11 cellular contexts compared by ENCODE assay signal in the genomic region with DNA sequence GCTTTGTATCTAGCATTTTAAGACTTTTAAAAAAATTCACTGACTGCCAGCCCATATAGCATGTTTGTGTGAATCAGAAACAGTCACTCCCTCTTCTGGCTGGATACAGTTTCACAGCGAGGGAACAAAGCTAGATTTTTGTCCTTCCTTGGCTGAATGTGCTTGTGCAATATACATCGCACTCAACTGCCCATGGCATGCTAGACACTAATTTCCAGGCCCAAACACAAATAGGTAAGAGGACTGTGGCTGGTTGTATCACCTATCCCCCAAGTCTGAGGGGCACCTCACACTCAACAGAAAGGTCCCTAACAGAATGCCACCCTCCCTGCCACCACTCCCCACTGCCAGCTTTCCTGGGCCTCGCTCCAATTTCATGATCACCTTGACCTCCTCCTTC. TPM values are rescaled to one million over a fixed set of nuclear protein-coding genes. Genes with fewer than 3 reads are reported as not detected.
DNase-seq lines count a peak whose midpoint lies in the region; ATAC-seq and TF ChIP-seq lines count a peak whose summit lies in the region.
"Had no signal": no experiment of that assay in that cellular context is flagged by ENCODE, and none has a peak within 500 bp of the region (broad histone marks: within the 10 kb centered on the region; RNA-seq: fewer than 3 reads in every experiment).

No MANE protein-coding gene starts in this region.

- H3K36me3 ChIP-seq in breast epithelium, result no peaks in the 10 kb centered on the region
- no peaks in the 10 kb centered on the region for H3K36me3 ChIP-seq in smooth muscle cell (ENCODE audit: low read depth)
- no peaks in the 10 kb centered on the region for H3K36me3 ChIP-seq in aorta (ENCODE audit: control insufficient read depth in 1 of 2, insufficient read depth in 2 of 2, low read length in 1 of 2)

- CTCF ChIA-PET in MCF 10A (lab: Yijun Ruan, JAX), result interaction anchor here (0.5 to 1.2 kb wide), 7 partner anchors 11 to 1663 kb away, joined by 3 to 5 read pairs (median 3); no protein-coding TSS in a partner anchor

- H3K9me3 Mint-ChIP-seq in MCF 10A (ENCODE audit: unreplicated experiment), result no peaks in the 10 kb centered on the region

- no peak overlapping the region for H3K9ac ChIP-seq in smooth muscle cell (ENCODE audit: low read depth)

- H3K36me3 Mint-ChIP-seq in MCF 10A (ENCODE audit: insufficient read depth, unreplicated experiment), result no peaks in the 10 kb centered on the region
- H3K36me3 Mint-ChIP-seq: naive thymus-derived CD4-positive, alpha-beta T cell had no signal

- H3K27me3 ChIP-seq in breast epithelium, result no peaks in the 10 kb centered on the region
- H3K27me3 ChIP-seq in smooth muscle cell (ENCODE audit: low read depth), result no peaks in the 10 kb centered on the region
- no peaks in the 10 kb centered on the region for H3K27me3 ChIP-seq in aorta (ENCODE audit: control insufficient read depth in 1 of 2, insufficient read depth in 2 of 2, low read length in 1 of 2)

- no peak overlapping the region for H3K27ac Mint-ChIP-seq in MCF 10A (ENCODE audit: low read depth, unreplicated experiment)
- H3K27ac Mint-ChIP-seq: naive thymus-derived CD4-positive, alpha-beta T cell had no signal

- WGBS in smooth muscle cell (ENCODE audit: low lambda C conversion rate), result 52% methylated on average over 3 of the region's 3 CpGs
- 44 to 46% methylated on average over 3 of the region's 3 CpGs for WGBS in aorta, 2 donors

- H3K27me3 Mint-ChIP-seq in MCF 10A (ENCODE audit: insufficient read depth, unreplicated experiment), result no peaks in the 10 kb centered on the region

- H3K4me1 ChIP-seq in breast epithelium (no peaks in the 10 kb centered on the region), smooth muscle cell (ENCODE audit: low read depth) (no peaks in the 10 kb centered on the region), aorta (ENCODE audit: control insufficient read depth in 1 of 2, insufficient read depth in 2 of 2, low read length in 2 of 2) (no peaks in the 10 kb centered on the region)

- no peaks in the 10 kb centered on the region for H3F3A ChIP-seq in smooth muscle cell (ENCODE audit: low read depth)

- TF ChIP-seq CTCF in MCF 10A (IDR thresholded peaks at IDR 0.05; ENCODE audit: unreplicated experiment) (no peak), breast epithelium (IDR thresholded peaks at IDR 0.05) (no peak), smooth muscle cell (IDR thresholded peaks at IDR 0.05; ENCODE audit: borderline replicate concordance, insufficient read depth, poor library complexity, severe bottlenecking) (peak; percentile 43)

- H2AFZ ChIP-seq in smooth muscle cell (ENCODE audit: low read depth), result no peak overlapping the region

- no peak overlapping the region for H3K4me3 Mint-ChIP-seq in MCF 10A (ENCODE audit: unreplicated experiment)
- H3K4me3 Mint-ChIP-seq: naive thymus-derived CD4-positive, alpha-beta T cell had no signal

- intact Hi-C loops in MCF 10A (cut with micrococcal nuclease) (no loop called here), breast epithelium (cut with DNase I; ENCODE audit: low total_unique reads) (no loop called here), aorta (cut with DNase I) (no loop called here)

- no peaks in the 10 kb centered on the region for H3K79me2 ChIP-seq in smooth muscle cell (ENCODE audit: low read depth)

- H3K4me1 Mint-ChIP-seq in MCF 10A (ENCODE audit: insufficient read depth, unreplicated experiment), result no peaks in the 10 kb centered on the region

- BruUV-seq in MCF 10A (replicated peaks; lab: Mats Ljungman, UMichigan), result no TSS peak

- no peak overlapping the region for H3K4me2 ChIP-seq in smooth muscle cell

- no peak overlapping the region for H3K27ac ChIP-seq in breast epithelium
- no peak overlapping the region for H3K27ac ChIP-seq in smooth muscle cell (ENCODE audit: low read depth)
- H3K27ac ChIP-seq in aorta (ENCODE audit: low read depth in 1 of 2, low read length in 2 of 2), result no peak overlapping the region

- H3K4me3 ChIP-seq in breast epithelium (no peak overlapping the region), smooth muscle cell (no peak overlapping the region), aorta (ENCODE audit: low read length in 2 of 2) (no peak overlapping the region)

- POLR2A ChIA-PET in MCF 10A (lab: Yijun Ruan, JAX), result interaction anchor here (0.9 kb wide), 1 partner anchor 151 kb away, joined by 3 read pairs; no protein-coding TSS in a partner anchor

- peak; percentile 54 for DNase-seq in MCF 10A (ENCODE audit: unreplicated experiment)
- no peak for DNase-seq in breast epithelium (ENCODE audit: low spot score in 2 of 2)
- DNase-seq in OCI-M1 (lab: John Stamatoyannopoulos, UW), result peak; percentile 40
- DNase-seq in epidermal melanocyte (ENCODE audit: insufficient read length, low spot score), result peak; percentile 61
- DNase-seq in smooth muscle cell (lab: John Stamatoyannopoulos, UW; ENCODE audit: unreplicated experiment), result no peak
- DNase-seq in DMS79 treated with DMSO at 0.1 percent for 48 hours (lab: John Stamatoyannopoulos, UW), result no peak
- no peak for DNase-seq in aorta
- DNase-seq in cortex of kidney (lab: John Stamatoyannopoulos, UW), result no peak
- DNase-seq: activated CD4-positive, alpha-beta T cell treated with anti-CD3 and anti-CD28 coated beads for 48 hours; naive thymus-derived CD4-positive, alpha-beta T cell; NCI-H1048 had no signal

- H3K9me3 ChIP-seq in breast epithelium (no peaks in the 10 kb centered on the region), smooth muscle cell (replicated peaks; ENCODE audit: low read depth) (no peaks in the 10 kb centered on the region), aorta (ENCODE audit: control insufficient read depth, low read length) (no peaks in the 10 kb centered on the region)

- no peak for TF ChIP-seq POLR2A in breast epithelium (IDR thresholded peaks at IDR 0.05)

- H4K20me1 ChIP-seq in smooth muscle cell (ENCODE audit: low read depth), result no peaks in the 10 kb centered on the region

- no peak for ATAC-seq in aorta (ENCODE audit: low FRiP score)
- ATAC-seq: naive thymus-derived CD4-positive, alpha-beta T cell had no signal

RNA-seq across cellular contexts. Expression of a gene that starts 16.2 kb away (rescaled TPM):
- total RNA-seq in MCF 10A (2022), result 88.5 and 105 TPM in 2 replicates
- total RNA-seq in breast epithelium, result 10 to 100 TPM; 62.9 to 81.8 (median 63.2) TPM
- 45.9 and 50.7 TPM in 2 replicates for total RNA-seq in smooth muscle cell
- 34.2 and 49.2 TPM in 2 replicates for polyA plus RNA-seq in smooth muscle cell
- total RNA-seq in aorta, result 10 to 100 TPM; 46.9 to 68.7 TPM
- 10 to 100 TPM; 35.2 to 36.4 TPM for polyA plus RNA-seq in aorta

RNA-seq across cellular contexts. Expression of a gene that starts 22.8 kb away (rescaled TPM):
- total RNA-seq in MCF 10A (2022) (not detected in 2 replicates), breast epithelium (10 to 100 TPM in 1 of 3 donors, 1 to 10 TPM in 2; 3.9 to 82.1 (median 9.7) TPM), smooth muscle cell (6.5 TPM in 1 of 2 replicates, not detected in the other), aorta (1 to 10 TPM in 1 of 2 donors, not detected in 1; 2.6 TPM)
- polyA plus RNA-seq in smooth muscle cell (0.22 and 0.35 TPM in 2 replicates), aorta (under 1 TPM in 1 of 2 donors, not detected in 1; 0.38 TPM)
- total RNA-seq: naive thymus-derived CD4-positive, alpha-beta T cell had no signal
- polyA plus RNA-seq: naive thymus-derived CD4-positive, alpha-beta T cell had no signal

Comparison
In these comparisons a context has a peak if more than half of its experiments do, and no peak if none do; other contexts are left out.
1. DNase-seq: peak in MCF 10A (single experiment), OCI-M1 (single experiment) and epidermal melanocyte (single experiment); none in breast epithelium (0 of 2), smooth muscle cell (single experiment), DMS79 treated with DMSO at 0.1 percent for 48 hours (single experiment), aorta (0 of 2) and cortex of kidney (single experiment).